9 cellular contexts compared by ENCODE assay signal in the genomic region with DNA sequence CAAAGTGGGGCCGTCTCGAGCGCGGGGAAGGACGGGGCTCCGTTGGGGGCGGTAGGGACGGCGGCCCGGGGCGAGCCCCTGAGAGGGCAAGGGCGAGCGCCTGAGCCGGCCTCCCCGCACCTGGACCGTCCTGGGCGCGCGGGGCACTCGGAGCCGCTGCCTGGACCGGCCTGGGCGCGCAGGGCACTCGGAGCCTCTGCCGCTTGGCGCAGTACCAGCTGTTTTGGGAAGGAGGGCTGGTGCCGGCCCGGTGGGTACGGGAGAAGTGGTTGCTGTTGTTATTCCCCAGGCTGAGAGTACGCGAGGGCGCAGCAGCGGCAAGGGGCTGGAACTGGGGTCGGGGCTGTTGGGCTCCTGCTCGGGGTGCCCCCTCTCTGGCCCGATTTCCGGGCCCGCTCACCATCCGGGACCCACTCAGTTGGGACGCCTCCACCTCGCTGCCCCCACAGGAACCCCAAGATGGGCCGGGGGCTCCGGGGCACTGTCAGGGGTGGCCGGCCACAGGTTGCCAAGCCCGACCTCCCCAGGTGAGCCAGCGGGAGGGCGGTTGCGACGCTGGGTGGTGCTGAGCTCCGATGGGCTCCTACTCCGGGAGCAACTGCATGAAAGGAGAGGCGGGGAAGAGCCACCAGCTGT. TPM values are rescaled to one million over a fixed set of nuclear protein-coding genes. Genes with fewer than 3 reads are reported as not detected.
DNase-seq lines count a peak whose midpoint lies in the region; ATAC-seq and TF ChIP-seq lines count a peak whose summit lies in the region.
"Had no signal": no experiment of that assay in that cellular context is flagged by ENCODE, and none has a peak within 500 bp of the region (broad histone marks: within the 10 kb centered on the region; RNA-seq: fewer than 3 reads in every experiment).

No MANE protein-coding gene starts in this region.

- POLR2A ChIA-PET in Caco-2 (lab: Charles Lee): no interaction called here

- H3K79me2 ChIP-seq in osteoblast (ENCODE audit: insufficient read depth, low read length): no peaks in the 10 kb centered on the region

- no TSS peak for BruUV-seq in Caco-2 (replicated peaks; lab: Mats Ljungman, UMichigan)

- H3K36me3 ChIP-seq in Caco-2 (ENCODE audit: control insufficient read depth, insufficient read depth, low read length) (no peaks in the 10 kb centered on the region), endodermal cell (ENCODE audit: control insufficient read depth, insufficient read depth, low read length) (no peaks in the 10 kb centered on the region), osteoblast (ENCODE audit: insufficient read depth, low read length) (no peaks in the 10 kb centered on the region)

- H3K4me2 ChIP-seq in osteoblast (ENCODE audit: insufficient read depth, low read length): no peak overlapping the region

- DNase-seq in Caco-2 (no peak), endodermal cell (no peak), osteoblast (ENCODE audit: insufficient read length, low spot score, missing footprints) (peak; percentile 88), GM13977 (ENCODE audit: low spot score) (no peak), NCI-H1436 (lab: John Stamatoyannopoulos, UW) (no peak)
- no peak for DNase-seq in stimulated activated CD4-positive, alpha-beta T cell treated with anti-CD3 and anti-CD28 coated beads, Interleukin-15, amount 100 ng/mL, for 24 hours
- DNase-seq: cortex of kidney had no signal

- intact Hi-C loops in Caco-2 (cut with micrococcal nuclease; ENCODE audit: unreplicated experiment): no loop called here

- H3K4me3 ChIP-seq in Caco-2 (ENCODE audit: low read depth, low read length) (peak overlapping the region; percentile 49), endodermal cell (ENCODE audit: low read length) (peak overlapping the region; percentile 49), osteoblast (ENCODE audit: insufficient read depth, low read length) (no peak overlapping the region)

- no peak for TF ChIP-seq RAD21 in Ishikawa (IDR thresholded peaks at IDR 0.05; ENCODE audit: low read depth)

- H3K4me1 ChIP-seq in Caco-2 (peaks cover 11% of the 10 kb centered on the region; the same call in 1 of the 2 replicates), endodermal cell (ENCODE audit: control insufficient read depth, insufficient read depth, low read length) (peaks cover 12% of the 10 kb centered on the region), osteoblast (ENCODE audit: insufficient read depth, low read length) (no peaks in the 10 kb centered on the region)

- CTCF ChIA-PET in Caco-2 (lab: Charles Lee): no interaction called here

- 6 to 8% methylated on average over 19 to 53 of the region's 53 CpGs for WGBS in endodermal cell (ENCODE audit: insufficient coverage in 1 of 2, insufficient read length in 1 of 2), 2 experiments

- ATAC-seq in GM19395 (IDR thresholded peaks at IDR 0.05; ENCODE audit: unreplicated experiment): no peak

- H3K27ac Mint-ChIP-seq in Caco-2 (ENCODE audit: unreplicated experiment): no peak overlapping the region
- no peak overlapping the region for H3K27ac Mint-ChIP-seq in endodermal cell

- no peak for TF ChIP-seq EP300 in Ishikawa (IDR thresholded peaks at IDR 0.05; ENCODE audit: borderline replicate concordance)

- H2AFZ ChIP-seq in osteoblast (ENCODE audit: low read length): no peak overlapping the region

- no peak for TF ChIP-seq CTCF in Caco-2 (IDR thresholded peaks at IDR 0.05; ENCODE audit: insufficient read depth in 1 of 2, low read depth in 1 of 2, low read length in 1 of 2, severe bottlenecking in 1 of 2, unreplicated experiment in 1 of 2)
- no peak for TF ChIP-seq CTCF in endodermal cell (conservative IDR thresholded peaks at IDR 0.05)
- TF ChIP-seq CTCF in osteoblast (IDR thresholded peaks at IDR 0.05; ENCODE audit: extremely low read depth, low read depth, low read length): no peak
- no peak for TF ChIP-seq CTCF in GM13977 (IDR thresholded peaks at IDR 0.05; ENCODE audit: extremely low read depth, insufficient read depth, missing control alignments)

- no peak overlapping the region for H3K27ac ChIP-seq in endodermal cell (ENCODE audit: low read depth, low read length)
- H3K27ac ChIP-seq in osteoblast (ENCODE audit: low read depth, low read length): no peak overlapping the region

- H3K27me3 Mint-ChIP-seq in Caco-2 (ENCODE audit: insufficient read depth, unreplicated experiment): peaks cover 3% of the 10 kb centered on the region
- H3K27me3 Mint-ChIP-seq in endodermal cell (ENCODE audit: insufficient read depth): peaks cover 42% of the 10 kb centered on the region

- H3K4me1 Mint-ChIP-seq in Caco-2 (ENCODE audit: low read depth, unreplicated experiment) (no peaks in the 10 kb centered on the region), endodermal cell (peaks cover 20% of the 10 kb centered on the region)

- H3K9me3 ChIP-seq in Caco-2 (no peaks in the 10 kb centered on the region), endodermal cell (ENCODE audit: control insufficient read depth, low read length) (no peaks in the 10 kb centered on the region), osteoblast (ENCODE audit: low read depth, low read length) (no peaks in the 10 kb centered on the region)

- H3K36me3 Mint-ChIP-seq in Caco-2 (ENCODE audit: insufficient read depth, unreplicated experiment) (no peaks in the 10 kb centered on the region), endodermal cell (ENCODE audit: low read depth) (no peaks in the 10 kb centered on the region)

- no peak overlapping the region for H3K9ac ChIP-seq in endodermal cell (ENCODE audit: extremely low read depth, low read length, poor library complexity, severe bottlenecking)

- in situ Hi-C loops in GM13977 (cut with MboI; ENCODE audit: low pct_unique_long_range_greater_than_20kb, low sequenced_read_pairs, unreplicated experiment): no loop called here

- H4K20me1 ChIP-seq in osteoblast (ENCODE audit: insufficient read depth, low read length): no peaks in the 10 kb centered on the region

- H3K27me3 ChIP-seq in Caco-2 (replicated peaks; ENCODE audit: control insufficient read depth, insufficient read depth, low read length) (peaks cover 1% of the 10 kb centered on the region; the same call in 1 of the 2 replicates), endodermal cell (ENCODE audit: control insufficient read depth, insufficient read depth, low read length, poor library complexity, severe bottlenecking) (peaks cover 45% of the 10 kb centered on the region), osteoblast (ENCODE audit: insufficient read depth, low read length) (peaks cover 14% of the 10 kb centered on the region)

- H3K4me3 Mint-ChIP-seq in Caco-2 (ENCODE audit: unreplicated experiment): peak overlapping the region; percentile 64
- peak overlapping the region; percentile 47 for H3K4me3 Mint-ChIP-seq in endodermal cell

- no peaks in the 10 kb centered on the region for H3K9me3 Mint-ChIP-seq in Caco-2 (ENCODE audit: unreplicated experiment)
- H3K9me3 Mint-ChIP-seq in endodermal cell: no peaks in the 10 kb centered on the region

TF ChIP-seq in Ishikawa, 13 proteins besides CTCF, POLR2A, EP300 and RAD21:
- TF ChIP-seq TEAD4 (IDR thresholded peaks at IDR 0.05): no peak
- peak; percentile 56; the same call in 1 of the 2 replicates for TF ChIP-seq ZBTB7A (IDR thresholded peaks at IDR 0.05; ENCODE audit: low read depth)

RNA-seq across cellular contexts. Expression of gene ARHGEF4, which starts 0.6 kb away (rescaled TPM):
- 1.8 and 2.8 TPM in 2 replicates for total RNA-seq in Caco-2 (2022)
- total RNA-seq in endodermal cell: 10 to 100 TPM; 50.3 to 54.7 TPM
- 18.8 TPM for polyA plus RNA-seq in endodermal cell (2013, experiment 1 of 2)
- polyA plus RNA-seq in endodermal cell (2013, experiment 2 of 2): 16.0 TPM
- total RNA-seq in osteoblast: 3.6 and 7.7 TPM in 2 replicates
